Comparison of ENCODE assay signal across 16 cellular contexts in genomic region chr18:31190919-31191318, GRCh38. TPM values are rescaled to one million over a fixed set of nuclear protein-coding genes. Genes with fewer than 3 reads are reported as not detected.
"Had no signal": no experiment of that assay in that cellular context is flagged by ENCODE, and none has a peak within 500 bp of the region (broad histone marks: within the 10 kb centered on the region; RNA-seq: fewer than 3 reads in every experiment).

No MANE protein-coding gene starts in this region.

- H3K9me3 ChIP-seq: sigmoid colon had no signal

- H3K4me1 ChIP-seq: sigmoid colon had no signal

- ATAC-seq: activated CD8-positive, alpha-beta T cell treated with anti-CD3 and anti-CD28 coated beads, Interleukin-2, amount 10 ng/mL, durations not matched to agents 7 days and 5 days; stimulated activated naive CD8-positive, alpha-beta T cell treated with anti-CD3 and anti-CD28 coated beads, Interleukin-15, Interleukin-2, amounts not matched to agents 100 U/mL and 50 U/mL, for 24 hours had no signal

- H3K27me3 ChIP-seq: hepatocyte, sigmoid colon had no signal

- DNase-seq: activated CD4-positive, alpha-beta T cell treated with anti-CD3 and anti-CD28 coated beads for 48 hours; activated CD8-positive, alpha-beta memory T cell treated with anti-CD3 and anti-CD28 coated beads, Interleukin-2, amount 50 U/mL, for 48 hours; activated CD8-positive, alpha-beta T cell treated with anti-CD3 and anti-CD28 coated beads, Interleukin-2, amount 10 ng/mL, durations not matched to agents 7 days and 5 days; activated naive CD4-positive, alpha-beta T cell; aorta; mesenchymal stem cell; nephron progenitor cell; sigmoid colon; stimulated activated CD4-positive, alpha-beta T cell treated with anti-CD3 and anti-CD28 coated beads, Interleukin-12 subunit alpha, Interleukin-12 subunit beta, amount 100 ng/mL, for 4 hours; stimulated activated CD4-positive, alpha-beta T cell treated with anti-CD3 and anti-CD28 coated beads, Interleukin-2, amount 100 ng/mL, for 48 hours; stimulated activated naive CD8-positive, alpha-beta T cell treated with anti-CD3 and anti-CD28 coated beads, Interleukin-15, Interleukin-2, amounts not matched to agents 100 U/mL and 50 U/mL, for 24 hours; T-helper 1 cell had no signal

- H3K4me3 ChIP-seq: hepatocyte, sigmoid colon had no signal

- H3K27ac ChIP-seq: hepatocyte, sigmoid colon had no signal

- H3K4me3 Mint-ChIP-seq: activated CD8-positive, alpha-beta T cell treated with anti-CD3 and anti-CD28 coated beads, Interleukin-2, amount 10 ng/mL, durations not matched to agents 7 days and 5 days; activated T-helper 1 cell treated with anti-CD3 and anti-CD28 coated beads, Interleukin-12 subunit alpha, Interleukin-12 subunit beta, Interleukin-2, Interleukin-4 antibody, amounts not matched to agents 30 ng/mL and 10 ng/mL and 1 ng/mL, durations not matched to agents 14 hours and 24 hours and 36 hours; nephron progenitor cell had no signal

- H3K27ac Mint-ChIP-seq: activated CD8-positive, alpha-beta T cell treated with anti-CD3 and anti-CD28 coated beads, Interleukin-2, amount 10 ng/mL, durations not matched to agents 7 days and 5 days; activated T-helper 1 cell treated with anti-CD3 and anti-CD28 coated beads, Interleukin-12 subunit alpha, Interleukin-12 subunit beta, Interleukin-2, Interleukin-4 antibody, amounts not matched to agents 30 ng/mL and 10 ng/mL and 1 ng/mL, durations not matched to agents 14 hours and 24 hours and 36 hours; nephron progenitor cell had no signal

- H3K36me3 ChIP-seq: sigmoid colon had no signal

- H3K9me3 Mint-ChIP-seq: nephron progenitor cell had no signal

RNA-seq across cellular contexts. Expression of gene DSC1, which starts 28.3 kb away (rescaled TPM):
- total RNA-seq: activated T-helper 1 cell treated with anti-CD3 and anti-CD28 coated beads, Interleukin-12 subunit alpha, Interleukin-12 subunit beta, Interleukin-2, Interleukin-4 antibody, amounts not matched to agents 30 ng/mL and 10 ng/mL and 1 ng/mL, durations not matched to agents 14 hours and 24 hours and 36 hours; aorta; endothelial cell of umbilical vein; osteoblast; sigmoid colon had no signal
